Comparison of ENCODE assay signal across 1 cellular context in the genomic region with DNA sequence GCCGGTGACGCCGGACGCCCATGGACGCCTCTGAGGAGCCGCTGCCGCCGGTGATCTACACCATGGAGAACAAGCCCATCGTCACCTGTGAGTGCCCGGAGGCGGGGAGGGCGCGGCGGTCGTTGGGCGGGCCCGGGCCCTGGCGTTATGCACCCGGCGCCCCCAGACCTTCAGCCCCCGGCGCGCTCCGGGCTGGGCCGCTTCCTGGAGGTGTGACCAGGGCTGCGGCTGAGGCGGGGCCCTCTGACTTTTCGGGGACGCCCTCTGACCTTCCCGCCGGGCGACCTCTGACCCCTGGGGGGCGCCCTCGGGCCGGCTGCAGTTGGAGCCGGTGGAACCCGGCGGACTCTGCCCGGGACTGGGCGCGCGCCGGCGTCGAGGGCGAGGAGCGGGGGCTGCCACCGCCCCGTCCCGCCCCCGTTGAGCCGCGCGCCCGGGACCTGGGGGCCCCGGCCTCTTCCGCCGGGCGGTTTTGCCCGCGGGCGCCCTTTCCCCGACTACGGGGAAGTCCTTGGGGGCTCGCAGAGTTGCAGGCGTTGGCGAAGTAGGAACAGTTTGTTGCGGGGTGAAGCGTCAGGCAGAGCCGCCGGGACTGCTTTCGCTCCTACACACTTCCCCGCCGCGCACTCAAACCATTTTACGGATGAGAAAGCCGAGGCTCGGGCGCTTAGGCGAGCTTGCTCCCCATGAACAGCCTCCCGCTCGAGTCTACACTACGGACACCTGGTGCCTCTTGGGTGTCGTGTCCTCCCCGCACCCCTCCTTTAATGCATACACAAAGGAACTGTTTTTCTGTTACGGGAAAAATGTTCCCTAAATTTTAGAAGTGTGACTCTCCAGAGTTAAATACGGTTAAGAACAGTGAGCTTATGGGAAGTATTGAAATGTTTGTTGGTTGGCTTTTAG.
TF ChIP-seq lines count a peak whose summit lies in the region.

No MANE protein-coding gene starts in this region.

TF ChIP-seq in HEK293, 187 proteins besides CTCF, POLR2A, EP300 and RAD21 (continued from another document):
- TF ChIP-seq, protein P1, sequence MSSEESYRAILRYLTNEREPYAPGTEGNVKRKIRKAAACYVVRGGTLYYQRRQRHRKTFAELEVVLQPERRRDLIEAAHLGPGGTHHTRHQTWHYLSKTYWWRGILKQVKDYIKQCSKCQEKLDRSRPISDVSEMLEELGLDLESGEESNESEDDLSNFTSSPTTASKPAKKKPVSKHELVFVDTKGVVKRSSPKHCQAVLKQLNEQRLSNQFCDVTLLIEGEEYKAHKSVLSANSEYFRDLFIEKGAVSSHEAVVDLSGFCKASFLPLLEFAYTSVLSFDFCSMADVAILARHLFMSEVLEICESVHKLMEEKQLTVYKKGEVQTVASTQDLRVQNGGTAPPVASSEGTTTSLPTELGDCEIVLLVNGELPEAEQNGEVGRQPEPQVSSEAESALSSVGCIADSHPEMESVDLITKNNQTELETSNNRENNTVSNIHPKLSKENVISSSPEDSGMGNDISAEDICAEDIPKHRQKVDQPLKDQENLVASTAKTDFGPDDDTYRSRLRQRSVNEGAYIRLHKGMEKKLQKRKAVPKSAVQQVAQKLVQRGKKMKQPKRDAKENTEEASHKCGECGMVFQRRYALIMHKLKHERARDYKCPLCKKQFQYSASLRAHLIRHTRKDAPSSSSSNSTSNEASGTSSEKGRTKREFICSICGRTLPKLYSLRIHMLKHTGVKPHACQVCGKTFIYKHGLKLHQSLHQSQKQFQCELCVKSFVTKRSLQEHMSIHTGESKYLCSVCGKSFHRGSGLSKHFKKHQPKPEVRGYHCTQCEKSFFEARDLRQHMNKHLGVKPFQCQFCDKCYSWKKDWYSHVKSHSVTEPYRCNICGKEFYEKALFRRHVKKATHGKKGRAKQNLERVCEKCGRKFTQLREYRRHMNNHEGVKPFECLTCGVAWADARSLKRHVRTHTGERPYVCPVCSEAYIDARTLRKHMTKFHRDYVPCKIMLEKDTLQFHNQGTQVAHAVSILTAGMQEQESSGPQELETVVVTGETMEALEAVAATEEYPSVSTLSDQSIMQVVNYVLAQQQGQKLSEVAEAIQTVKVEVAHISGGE (tag by site-specific recombination; conservative IDR thresholded peaks at IDR 0.05; ENCODE audit: low read depth) = peak; percentile 95
- TF ChIP-seq ZNF514 (tag by site-specific recombination; IDR thresholded peaks at IDR 0.05) (no peak), ZNF366 (tag by site-specific recombination; conservative IDR thresholded peaks at IDR 0.05) (no peak), ZNF114 (tag by site-specific recombination; IDR thresholded peaks at IDR 0.05) (no peak), MYNN (tag by site-specific recombination; IDR thresholded peaks at IDR 0.05; ENCODE audit: borderline replicate concordance) (no peak), ZNF501 (tag by site-specific recombination; IDR thresholded peaks at IDR 0.05) (no peak), ZNF214 (tag by site-specific recombination; IDR thresholded peaks at IDR 0.05; ENCODE audit: borderline replicate concordance) (no peak), ZNF248 (tag by site-specific recombination; IDR thresholded peaks at IDR 0.05) (no peak), YY1 (tag by site-specific recombination; IDR thresholded peaks at IDR 0.05) (no peak), ZNF777 (tag by site-specific recombination; IDR thresholded peaks at IDR 0.05; ENCODE audit: borderline replicate concordance) (no peak), ZNF529 (tag by site-specific recombination; IDR thresholded peaks at IDR 0.05; ENCODE audit: insufficient replicate concordance) (no peak), ZNF548 (tag by site-specific recombination; IDR thresholded peaks at IDR 0.05) (no peak), SCRT1 (tag by site-specific recombination; IDR thresholded peaks at IDR 0.05; ENCODE audit: borderline replicate concordance) (no peak), ZNF544 (tag by site-specific recombination; IDR thresholded peaks at IDR 0.05) (no peak), ZNF404 (tag by site-specific recombination; IDR thresholded peaks at IDR 0.05) (no peak), ZNF473 (tag by site-specific recombination; IDR thresholded peaks at IDR 0.05) (no peak)
- TF ChIP-seq, protein P2, sequence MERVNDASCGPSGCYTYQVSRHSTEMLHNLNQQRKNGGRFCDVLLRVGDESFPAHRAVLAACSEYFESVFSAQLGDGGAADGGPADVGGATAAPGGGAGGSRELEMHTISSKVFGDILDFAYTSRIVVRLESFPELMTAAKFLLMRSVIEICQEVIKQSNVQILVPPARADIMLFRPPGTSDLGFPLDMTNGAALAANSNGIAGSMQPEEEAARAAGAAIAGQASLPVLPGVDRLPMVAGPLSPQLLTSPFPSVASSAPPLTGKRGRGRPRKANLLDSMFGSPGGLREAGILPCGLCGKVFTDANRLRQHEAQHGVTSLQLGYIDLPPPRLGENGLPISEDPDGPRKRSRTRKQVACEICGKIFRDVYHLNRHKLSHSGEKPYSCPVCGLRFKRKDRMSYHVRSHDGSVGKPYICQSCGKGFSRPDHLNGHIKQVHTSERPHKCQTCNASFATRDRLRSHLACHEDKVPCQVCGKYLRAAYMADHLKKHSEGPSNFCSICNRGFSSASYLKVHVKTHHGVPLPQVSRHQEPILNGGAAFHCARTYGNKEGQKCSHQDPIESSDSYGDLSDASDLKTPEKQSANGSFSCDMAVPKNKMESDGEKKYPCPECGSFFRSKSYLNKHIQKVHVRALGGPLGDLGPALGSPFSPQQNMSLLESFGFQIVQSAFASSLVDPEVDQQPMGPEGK (tag by site-specific recombination; IDR thresholded peaks at IDR 0.05) = peak; percentile 56; the same call in 1 of the 2 replicates
TF ChIP-seq in HEK293: peak in this region for 30.
